Comparison of ENCODE assay signal across 8 cellular contexts in genomic region chr6:151451417-151451949, GRCh38. TPM values are rescaled to one million over a fixed set of nuclear protein-coding genes. Genes with fewer than 3 reads are reported as not detected.
A peak's percentile ranks its signal among the peaks of the same experiment; 100 is the strongest.
DNase-seq lines count a peak whose midpoint lies in the region; ATAC-seq and TF ChIP-seq lines count a peak whose summit lies in the region.

No MANE protein-coding gene starts in this region.

- no peaks in the 10 kb centered on the region for H3K9me3 ChIP-seq in mucosa of rectum (ENCODE audit: control insufficient read depth in 2 of 2, low read length in 2 of 2)

- H3K4me3 Mint-ChIP-seq in MCF 10A (ENCODE audit: unreplicated experiment) = peak overlapping the region; percentile 99

- ATAC-seq in HG03354 (IDR thresholded peaks at IDR 0.05; ENCODE audit: poor library complexity, severe bottlenecking, unreplicated experiment) = peak; percentile 52

- H3K27ac ChIP-seq in ACC112 (ENCODE audit: low read depth, low read length) (peak overlapping the region; percentile 71), mucosa of rectum (ENCODE audit: low read depth in 2 of 2, low read length in 2 of 2) (peak overlapping the region; percentile 75 to 91)

- DNase-seq in MCF 10A (ENCODE audit: unreplicated experiment) (no peak), NCI-H1417 treated with DMSO at 0.1 percent for 48 hours (lab: John Stamatoyannopoulos, UW) (no peak), anterior cingulate cortex (lab: John Stamatoyannopoulos, UW) (no peak), NCI-H128 (lab: John Stamatoyannopoulos, UW; ENCODE audit: unreplicated experiment) (no peak), NCI-H2081 treated with DMSO at 0.1 percent for 48 hours (lab: John Stamatoyannopoulos, UW) (no peak)

- intact Hi-C loops in MCF 10A (cut with micrococcal nuclease) = no loop called here

- peaks cover 61% of the 10 kb centered on the region for H3K79me2 ChIP-seq in ACC112 (ENCODE audit: control insufficient read depth, insufficient read depth, low read length, unreplicated experiment)

- no peaks in the 10 kb centered on the region for H3K27me3 Mint-ChIP-seq in MCF 10A (ENCODE audit: insufficient read depth, unreplicated experiment)

- peak overlapping the region; percentile 87 for H3K27ac Mint-ChIP-seq in MCF 10A (ENCODE audit: low read depth, unreplicated experiment)

- POLR2A ChIA-PET in MCF 10A (lab: Yijun Ruan, JAX) = interaction anchor here (0.6 to 2.9 kb wide), 18 partner anchors 10 to 1124 kb away, joined by 3 to 43 read pairs (median 6); no protein-coding TSS in a partner anchor

- H3K36me3 Mint-ChIP-seq in MCF 10A (ENCODE audit: insufficient read depth, unreplicated experiment) = peaks cover 16% of the 10 kb centered on the region

- H3K4me3 ChIP-seq in ACC112 (ENCODE audit: low read depth, low read length) (peak overlapping the region; percentile 99), mucosa of rectum (ENCODE audit: low read length in 2 of 2) (peak overlapping the region; percentile 86 to 99)

- H3K36me3 ChIP-seq in ACC112 (ENCODE audit: insufficient read depth, low read length) = peaks cover 3% of the 10 kb centered on the region; the same call in 1 of the 2 replicates
- peaks cover 0 to 2% of the 10 kb centered on the region in 2 donors for H3K36me3 ChIP-seq in mucosa of rectum (ENCODE audit: control insufficient read depth in 2 of 2, insufficient read depth in 2 of 2, low read length in 2 of 2)

- peak overlapping the region; percentile 96 for H2AFZ ChIP-seq in ACC112 (ENCODE audit: low read length, unreplicated experiment)

- H3K4me1 Mint-ChIP-seq in MCF 10A (ENCODE audit: insufficient read depth, unreplicated experiment) = peaks cover 38% of the 10 kb centered on the region

- no peaks in the 10 kb centered on the region for H3K27me3 ChIP-seq in ACC112 (ENCODE audit: insufficient read depth, low read length)
- H3K27me3 ChIP-seq in mucosa of rectum (ENCODE audit: control insufficient read depth in 2 of 2, insufficient read depth in 2 of 2, low read length in 2 of 2) = no peaks in the 10 kb centered on the region

- H3K9ac ChIP-seq in mucosa of rectum (ENCODE audit: low read depth in 1 of 2, low read length in 2 of 2) = peak overlapping the region; percentile 76 to 92

- CTCF ChIA-PET in MCF 10A (lab: Yijun Ruan, JAX) = interaction anchor here (0.5 to 1.5 kb wide), 6 partner anchors 12 to 1394 kb away, joined by 3 to 4 read pairs (median 3); no protein-coding TSS in a partner anchor

- no peak for TF ChIP-seq CTCF in MCF 10A (IDR thresholded peaks at IDR 0.05; ENCODE audit: unreplicated experiment)

- BruUV-seq in MCF 10A (replicated peaks; lab: Mats Ljungman, UMichigan) = TSS peak; percentile 89

- no peaks in the 10 kb centered on the region for H3K9me3 Mint-ChIP-seq in MCF 10A (ENCODE audit: unreplicated experiment)

- peaks cover 17% of the 10 kb centered on the region for H3K4me1 ChIP-seq in ACC112 (ENCODE audit: control insufficient read depth, insufficient read depth, low read length, unreplicated experiment)
- H3K4me1 ChIP-seq in mucosa of rectum (ENCODE audit: control insufficient read depth in 2 of 2, insufficient read depth in 2 of 2, low read length in 2 of 2) = peaks cover 13 to 14% of the 10 kb centered on the region in 2 donors

RNA-seq across cellular contexts. Expression of gene RMND1, which starts 0.4 kb away (rescaled TPM):
- 32.9 and 37.6 TPM in 2 replicates for total RNA-seq in MCF 10A (2022)

RNA-seq across cellular contexts. Expression of gene CCDC170, which starts 42.3 kb away (rescaled TPM):
- not detected in 2 replicates for total RNA-seq in MCF 10A (2022)
